17 cellular contexts compared by ENCODE assay signal in genomic region chr1:230600111-230601000, GRCh38.
"Had no signal": no experiment of that assay in that cellular context is flagged by ENCODE, and none has a peak within 500 bp of the region (broad histone marks: within the 10 kb centered on the region; RNA-seq: fewer than 3 reads in every experiment).

No MANE protein-coding gene starts in this region.

- H3K79me2 ChIP-seq: parathyroid adenoma had no signal

- H3K4me3 ChIP-seq: coronary artery, esophagus squamous epithelium, lung had no signal

- H3K27me3 Mint-ChIP-seq: type B pancreatic cell had no signal

- H3K27me3 ChIP-seq: esophagus squamous epithelium had no signal

- H3K4me3 Mint-ChIP-seq: activated B cell treated with CpG ODN at 0.5 μM for 24 hours; activated CD8-positive, alpha-beta T cell treated with anti-CD3 and anti-CD28 coated beads for 36 hours; activated T-cell treated with anti-CD3 and anti-CD28 coated beads, Interleukin-2, amount 50 U/mL, for 4 hours; naive thymus-derived CD8-positive, alpha-beta T cell; stimulated activated memory B cell treated with anti-CD40 and anti-IgM and Interleukin-4, amounts not matched to agents 10 μg/mL and 1 μg/mL and 100 μg/mL, for 72 hours; type B pancreatic cell had no signal

- H3K9me3 ChIP-seq: esophagus squamous epithelium had no signal

- H2AFZ ChIP-seq: parathyroid adenoma had no signal

- H3K4me1 ChIP-seq: esophagus squamous epithelium, parathyroid adenoma had no signal

- H3K36me3 Mint-ChIP-seq: stimulated activated memory B cell treated with anti-CD40 and anti-IgM and Interleukin-4, amounts not matched to agents 10 μg/mL and 1 μg/mL and 100 μg/mL, for 72 hours; type B pancreatic cell had no signal

- DNase-seq: activated B cell treated with CpG ODN at 0.5 μM for 24 hours; activated CD4-positive, alpha-beta T cell treated with anti-CD3 and anti-CD28 coated beads for 48 hours; activated CD8-positive, alpha-beta T cell treated with anti-CD3 and anti-CD28 coated beads for 36 hours; activated effector memory CD4-positive, alpha-beta T cell treated with Interleukin-2 at 50 U/mL for 16 hours; activated naive CD4-positive, alpha-beta T cell treated with anti-CD3 and anti-CD28 coated beads, Interleukin-2, amount 50 U/mL, for 16 hours; activated T-cell treated with anti-CD3 and anti-CD28 coated beads, Interleukin-2, amount 50 U/mL, for 4 hours; esophagus squamous epithelium; hypothalamus; naive thymus-derived CD8-positive, alpha-beta T cell; stimulated activated CD4-positive, alpha-beta T cell treated with anti-CD3 and anti-CD28 coated beads, Interleukin-2, amount 100 ng/mL, for 48 hours; substantia nigra; T-helper 2 cell had no signal

- H3K4me1 Mint-ChIP-seq: activated B cell treated with CpG ODN at 0.5 μM for 24 hours; naive thymus-derived CD8-positive, alpha-beta T cell; stimulated activated memory B cell treated with anti-CD40 and anti-IgM and Interleukin-4, amounts not matched to agents 10 μg/mL and 1 μg/mL and 100 μg/mL, for 72 hours had no signal

- H3K27ac Mint-ChIP-seq: activated B cell treated with CpG ODN at 0.5 μM for 24 hours; activated CD8-positive, alpha-beta T cell treated with anti-CD3 and anti-CD28 coated beads for 36 hours; naive thymus-derived CD8-positive, alpha-beta T cell; stimulated activated memory B cell treated with anti-CD40 and anti-IgM and Interleukin-4, amounts not matched to agents 10 μg/mL and 1 μg/mL and 100 μg/mL, for 72 hours; type B pancreatic cell had no signal

- ATAC-seq: activated CD8-positive, alpha-beta T cell treated with anti-CD3 and anti-CD28 coated beads for 36 hours; activated T-cell treated with anti-CD3 and anti-CD28 coated beads, Interleukin-2, amount 50 U/mL, for 4 hours; naive thymus-derived CD8-positive, alpha-beta T cell; stimulated activated memory B cell treated with anti-CD40 and anti-IgM and Interleukin-4, amounts not matched to agents 10 μg/mL and 1 μg/mL and 100 μg/mL, for 72 hours had no signal

- H3K27ac ChIP-seq: coronary artery, esophagus squamous epithelium, parathyroid adenoma had no signal

- H3K36me3 ChIP-seq: esophagus squamous epithelium had no signal
